Comparison of ENCODE assay signal across 1 cellular context in genomic region chr17:57284583-57284982, GRCh38.
TF ChIP-seq lines count a peak whose summit lies in the region.

No MANE protein-coding gene starts in this region.

TF ChIP-seq in H1, 55 proteins besides CTCF, POLR2A, EP300 and RAD21:
- TF ChIP-seq KDM5A (IDR thresholded peaks at IDR 0.05; ENCODE audit: low read length) (no peak), HDAC2 (IDR thresholded peaks at IDR 0.05; ENCODE audit: borderline replicate concordance in 1 of 2, low read depth in 2 of 2, low read length in 2 of 2) (no peak)
- TF ChIP-seq, protein P1, sequence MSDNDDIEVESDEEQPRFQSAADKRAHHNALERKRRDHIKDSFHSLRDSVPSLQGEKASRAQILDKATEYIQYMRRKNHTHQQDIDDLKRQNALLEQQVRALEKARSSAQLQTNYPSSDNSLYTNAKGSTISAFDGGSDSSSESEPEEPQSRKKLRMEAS (IDR thresholded peaks at IDR 0.05) = no peak
TF ChIP-seq in H1: peak in this region for 0.
